20 cellular contexts compared by ENCODE assay signal in genomic region chr2:213696427-213696826, GRCh38.
DNase-seq lines count a peak whose midpoint lies in the region; ATAC-seq lines count a peak whose summit lies in the region.
"Had no signal": no experiment of that assay in that cellular context is flagged by ENCODE, and none has a peak within 500 bp of the region (broad histone marks: within the 10 kb centered on the region; RNA-seq: fewer than 3 reads in every experiment).

No MANE protein-coding gene starts in this region.

- ATAC-seq in GM18499 (IDR thresholded peaks at IDR 0.05; ENCODE audit: insufficient read depth, unreplicated experiment), result peak; percentile 51
- ATAC-seq in GM19351 (IDR thresholded peaks at IDR 0.05; ENCODE audit: unreplicated experiment), result peak; percentile 75
- ATAC-seq in HG02623 (IDR thresholded peaks at IDR 0.05; ENCODE audit: unreplicated experiment), result peak; percentile 43
- ATAC-seq in HG03354 (IDR thresholded peaks at IDR 0.05; ENCODE audit: poor library complexity, severe bottlenecking, unreplicated experiment), result peak; percentile 71
- ATAC-seq: natural killer cell treated with Interleukin-12 subunit alpha and Interleukin-12 subunit beta and Interleukin-15 and Interleukin-18, amount 100 ng/mL, for 72 hours; upper lobe of right lung had no signal

- DNase-seq in NCI-H510A treated with DMSO at 0.1 percent for 48 hours (lab: John Stamatoyannopoulos, UW), result no peak
- DNase-seq in activated T-cell treated with anti-CD3 and anti-CD28 coated beads, Interleukin-2, amount 50 U/mL, for 1 hour, result no peak
- no peak for DNase-seq in NCI-H345 treated with DMSO at 0.1 percent for 48 hours (lab: John Stamatoyannopoulos, UW; ENCODE audit: unreplicated experiment)
- no peak for DNase-seq in stimulated activated CD4-positive, alpha-beta T cell treated with anti-CD3 and anti-CD28 coated beads, Interleukin-2, amount 100 ng/mL, for 48 hours
- DNase-seq: activated CD4-positive, alpha-beta memory T cell treated with anti-CD3 and anti-CD28 coated beads, Interleukin-2, amount 10 ng/mL, durations not matched to agents 7 days and 5 days; activated T-cell treated with anti-CD3 and anti-CD28 coated beads, Interleukin-2, amount 50 U/mL, for 48 hours; endodermal cell; GDM1; H9; NCI-H1048; NCI-H2081; NCI-H524; posterior cingulate gyrus; Right ventricle myocardium superior; upper lobe of right lung had no signal
